9 cellular contexts compared by ENCODE assay signal in the genomic region with DNA sequence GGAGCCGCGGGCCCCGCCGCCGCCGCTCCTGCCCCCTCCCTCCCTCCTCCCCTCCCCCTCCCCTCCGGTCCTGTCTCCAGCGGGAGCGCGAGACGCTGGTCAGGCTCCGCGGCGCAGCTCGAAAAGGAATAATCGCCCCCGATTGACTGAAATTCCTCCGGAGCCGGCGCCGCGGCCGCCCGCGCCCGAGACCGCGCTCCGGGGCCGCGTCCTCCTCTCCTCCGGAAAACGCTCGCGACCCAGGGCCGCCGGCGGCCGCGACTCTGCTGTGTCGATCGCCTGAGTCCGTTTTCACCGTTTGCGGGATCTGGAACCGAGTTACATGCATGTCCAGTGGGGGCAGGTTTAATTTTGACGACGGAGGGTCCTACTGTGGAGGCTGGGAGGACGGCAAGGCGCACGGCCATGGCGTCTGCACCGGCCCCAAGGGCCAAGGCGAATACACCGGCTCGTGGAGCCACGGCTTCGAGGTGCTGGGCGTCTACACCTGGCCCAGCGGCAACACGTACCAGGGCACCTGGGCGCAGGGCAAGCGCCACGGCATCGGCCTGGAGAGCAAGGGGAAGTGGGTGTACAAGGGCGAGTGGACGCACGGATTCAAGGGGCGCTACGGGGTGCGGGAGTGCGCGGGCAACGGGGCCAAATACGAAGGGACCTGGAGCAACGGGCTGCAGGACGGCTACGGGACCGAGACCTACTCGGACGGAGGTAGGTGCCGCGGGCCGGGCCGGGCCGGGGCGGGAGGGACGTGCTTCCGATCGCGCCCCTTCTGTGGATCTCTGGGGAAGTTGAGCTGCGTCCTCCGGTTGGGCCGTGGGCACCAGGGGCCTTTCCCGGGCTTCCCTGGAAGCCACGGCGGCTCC. TPM values are rescaled to one million over a fixed set of nuclear protein-coding genes. Genes with fewer than 3 reads are reported as not detected.
DNase-seq lines count a peak whose midpoint lies in the region; ATAC-seq and TF ChIP-seq lines count a peak whose summit lies in the region.
"Had no signal": no experiment of that assay in that cellular context is flagged by ENCODE, and none has a peak within 500 bp of the region (broad histone marks: within the 10 kb centered on the region; RNA-seq: fewer than 3 reads in every experiment).

No MANE protein-coding gene starts in this region.

- H3K27me3 Mint-ChIP-seq in central memory CD8-positive, alpha-beta T cell = peaks cover 70% of the 10 kb centered on the region

- no peak for TF ChIP-seq CTCF in neural cell (IDR thresholded peaks at IDR 0.05; ENCODE audit: poor library complexity, severe bottlenecking)

- peak overlapping the region; percentile 85 for H3K9ac ChIP-seq in neural cell (ENCODE audit: low read length)

- peaks cover 28% of the 10 kb centered on the region for H3K27me3 ChIP-seq in HAP-1 (ENCODE audit: low read depth)
- no peaks in the 10 kb centered on the region for H3K27me3 ChIP-seq in neural cell (ENCODE audit: insufficient read depth, low read depth, low read length)

- no peak overlapping the region for H3K27ac Mint-ChIP-seq in central memory CD8-positive, alpha-beta T cell (ENCODE audit: low read depth)

- no peaks in the 10 kb centered on the region for H3K4me1 ChIP-seq in HAP-1

- DNase-seq in DMS53 (lab: John Stamatoyannopoulos, UW) (peak; percentile 21), DMS53 treated with DMSO at 0.1 percent for 48 hours (lab: John Stamatoyannopoulos, UW; ENCODE audit: unreplicated experiment) (no peak), HAP-1 (ENCODE audit: low spot score in 2 of 2) (peak; percentile 34 to 66), EL (no peak), NCI-H774 (lab: John Stamatoyannopoulos, UW) (no peak)
- DNase-seq in central memory CD8-positive, alpha-beta T cell (ENCODE audit: low spot score in 2 of 2) = no peak
- DNase-seq: NCI-H510A had no signal

- H3K4me3 ChIP-seq in HAP-1 (peak overlapping the region; percentile 56), neural cell (ENCODE audit: low read length) (peak overlapping the region; percentile 100)

- TF ChIP-seq EP300 in neural cell (conservative IDR thresholded peaks at IDR 0.05; ENCODE audit: poor library complexity, severe bottlenecking) = no peak

- H3K79me2 ChIP-seq in neural cell (replicated peaks; ENCODE audit: insufficient read depth, low read length) = peaks cover 27% of the 10 kb centered on the region

- no peaks in the 10 kb centered on the region for H3K9me3 Mint-ChIP-seq in central memory CD8-positive, alpha-beta T cell

- peak overlapping the region; percentile 66 for H3K4me3 Mint-ChIP-seq in central memory CD8-positive, alpha-beta T cell

- H3K36me3 Mint-ChIP-seq in central memory CD8-positive, alpha-beta T cell (ENCODE audit: insufficient read depth) = peaks cover 2% of the 10 kb centered on the region

- peak overlapping the region; percentile 78 for H3K4me2 ChIP-seq in neural cell (ENCODE audit: low read length)

- H3F3A ChIP-seq in neural cell (ENCODE audit: insufficient read depth, low read length, poor library complexity, severe bottlenecking) = no peaks in the 10 kb centered on the region

- no peak for TF ChIP-seq RAD21 in neural cell (conservative IDR thresholded peaks at IDR 0.05)

- H3K9me2 ChIP-seq in neural cell (ENCODE audit: insufficient read depth, low read length) = no peaks in the 10 kb centered on the region

- H3K9me3 ChIP-seq in HAP-1 = no peaks in the 10 kb centered on the region
- no peaks in the 10 kb centered on the region for H3K9me3 ChIP-seq in neural cell (ENCODE audit: low read length)

- peaks cover 5% of the 10 kb centered on the region for H3K4me1 Mint-ChIP-seq in central memory CD8-positive, alpha-beta T cell

- in situ Hi-C loops in HAP-1 (cut with MboI; ENCODE audit: low sequenced_read_pairs) = no loop called here

- peak overlapping the region; percentile 61 for H3K27ac ChIP-seq in neural cell (ENCODE audit: low read length)

- H3K36me3 ChIP-seq in HAP-1 (replicated peaks) (no peaks in the 10 kb centered on the region), neural cell (ENCODE audit: insufficient read depth, low read length) (no peaks in the 10 kb centered on the region)

- peaks cover 10% of the 10 kb centered on the region for H4K20me1 ChIP-seq in neural cell (ENCODE audit: insufficient read depth)

- no peak for ATAC-seq in central memory CD8-positive, alpha-beta T cell (replicated peaks; ENCODE audit: extremely low read depth, poor library complexity, severe bottlenecking)
- ATAC-seq in GM21360 (IDR thresholded peaks at IDR 0.05; ENCODE audit: unreplicated experiment) = no peak

- H2AFZ ChIP-seq in neural cell (ENCODE audit: low read depth, low read length) = peak overlapping the region; percentile 73

TF ChIP-seq in neural cell, 6 proteins besides CTCF, POLR2A, EP300 and RAD21:
- TF ChIP-seq EZH2 (IDR thresholded peaks at IDR 0.05; ENCODE audit: borderline replicate concordance, insufficient read depth, low read length, poor library complexity, severe bottlenecking) (no peak), SMC3 (conservative IDR thresholded peaks at IDR 0.05; ENCODE audit: poor library complexity) (no peak), MXI1 (conservative IDR thresholded peaks at IDR 0.05; ENCODE audit: poor library complexity, severe bottlenecking) (peak; percentile 56), POLR2AphosphoS5 (IDR thresholded peaks at IDR 0.05) (peak; percentile 22), TAF1 (IDR thresholded peaks at IDR 0.05; ENCODE audit: low read depth) (no peak)
- TF ChIP-seq, protein P1, sequence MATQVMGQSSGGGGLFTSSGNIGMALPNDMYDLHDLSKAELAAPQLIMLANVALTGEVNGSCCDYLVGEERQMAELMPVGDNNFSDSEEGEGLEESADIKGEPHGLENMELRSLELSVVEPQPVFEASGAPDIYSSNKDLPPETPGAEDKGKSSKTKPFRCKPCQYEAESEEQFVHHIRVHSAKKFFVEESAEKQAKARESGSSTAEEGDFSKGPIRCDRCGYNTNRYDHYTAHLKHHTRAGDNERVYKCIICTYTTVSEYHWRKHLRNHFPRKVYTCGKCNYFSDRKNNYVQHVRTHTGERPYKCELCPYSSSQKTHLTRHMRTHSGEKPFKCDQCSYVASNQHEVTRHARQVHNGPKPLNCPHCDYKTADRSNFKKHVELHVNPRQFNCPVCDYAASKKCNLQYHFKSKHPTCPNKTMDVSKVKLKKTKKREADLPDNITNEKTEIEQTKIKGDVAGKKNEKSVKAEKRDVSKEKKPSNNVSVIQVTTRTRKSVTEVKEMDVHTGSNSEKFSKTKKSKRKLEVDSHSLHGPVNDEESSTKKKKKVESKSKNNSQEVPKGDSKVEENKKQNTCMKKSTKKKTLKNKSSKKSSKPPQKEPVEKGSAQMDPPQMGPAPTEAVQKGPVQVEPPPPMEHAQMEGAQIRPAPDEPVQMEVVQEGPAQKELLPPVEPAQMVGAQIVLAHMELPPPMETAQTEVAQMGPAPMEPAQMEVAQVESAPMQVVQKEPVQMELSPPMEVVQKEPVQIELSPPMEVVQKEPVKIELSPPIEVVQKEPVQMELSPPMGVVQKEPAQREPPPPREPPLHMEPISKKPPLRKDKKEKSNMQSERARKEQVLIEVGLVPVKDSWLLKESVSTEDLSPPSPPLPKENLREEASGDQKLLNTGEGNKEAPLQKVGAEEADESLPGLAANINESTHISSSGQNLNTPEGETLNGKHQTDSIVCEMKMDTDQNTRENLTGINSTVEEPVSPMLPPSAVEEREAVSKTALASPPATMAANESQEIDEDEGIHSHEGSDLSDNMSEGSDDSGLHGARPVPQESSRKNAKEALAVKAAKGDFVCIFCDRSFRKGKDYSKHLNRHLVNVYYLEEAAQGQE (IDR thresholded peaks at IDR 0.05; ENCODE audit: borderline replicate concordance) = peak; percentile 22

RNA-seq across cellular contexts. Expression of a gene that starts 0.7 kb away (rescaled TPM):
- 22.2 and 32.2 TPM in 2 replicates for polyA plus RNA-seq in neural cell
- polyA minus RNA-seq in neural cell = 58.0 and 60.6 TPM in 2 replicates

Comparison
In these comparisons a context has a peak if more than half of its experiments do, and no peak if none do; other contexts are left out.
1. DNase-seq: peak in DMS53 (single experiment) and HAP-1 (2 of 2); none in DMS53 treated with DMSO at 0.1 percent for 48 hours (single experiment), central memory CD8-positive, alpha-beta T cell (0 of 2), EL (single experiment) and NCI-H774 (single experiment).